ENCODE assay signal across 35 cellular contexts in genomic region chr5:45609661-45610060, GRCh38.
"Had no signal": no experiment of that assay in that cellular context is flagged by ENCODE, and none has a peak within 500 bp of the region (broad histone marks: within the 10 kb centered on the region; RNA-seq: fewer than 3 reads in every experiment).

No MANE protein-coding gene starts in this region.

- DNase-seq: activated CD4-positive, alpha-beta memory T cell treated with anti-CD3 and anti-CD28 coated beads, Interleukin-2, amount 10 ng/mL, durations not matched to agents 7 days and 5 days; activated CD4-positive, alpha-beta T cell treated with anti-CD3 and anti-CD28 coated beads for 1 hour; activated CD4-positive, alpha-beta T cell treated with anti-CD3 and anti-CD28 coated beads for 48 hours; activated CD4-positive, CD25-positive, alpha-beta regulatory T cell; activated CD8-positive, alpha-beta memory T cell treated with anti-CD3 and anti-CD28 coated beads for 24 hours; activated CD8-positive, alpha-beta memory T cell treated with anti-CD3 and anti-CD28 coated beads, Interleukin-2, amount 10 ng/mL, durations not matched to agents 7 days and 5 days; activated CD8-positive, alpha-beta memory T cell treated with anti-CD3 and anti-CD28 coated beads, Interleukin-2, amount 50 U/mL, for 48 hours; activated effector memory CD4-positive, alpha-beta T cell treated with anti-CD3 and anti-CD28 coated beads, Interleukin-2, amount 50 U/mL, for 16 hours; activated naive CD4-positive, alpha-beta T cell; activated naive CD4-positive, alpha-beta T cell treated with anti-CD3 and anti-CD28 coated beads, Interleukin-2, amount 50 U/mL, for 16 hours; activated naive CD8-positive, alpha-beta T cell treated with anti-CD3 and anti-CD28 coated beads for 36 hours; activated T-cell treated with anti-CD3 and anti-CD28 coated beads, Interleukin-2, amount 50 U/mL, for 72 hours; amniotic stem cell; aorta; brain microvascular endothelial cell; NCI-H1092 treated with DMSO at 0.1 percent for 48 hours; NCI-H1417; NCI-H146; NCI-H187; NCI-H2029 treated with DMSO at 0.1 percent for 48 hours; NCI-H2107; NCI-H2171; NCI-H446; NCI-H510A treated with DMSO at 0.1 percent for 48 hours; NCI-H526 treated with DMSO at 0.1 percent for 48 hours; NCI-H82; PC-3; Peyer's patch; RPMI8226; SHP77 treated with DMSO at 0.1 percent for 48 hours; WERI-Rb-1 had no signal

- H3K4me3 ChIP-seq: cardiac muscle cell, Peyer's patch had no signal

- H3K27ac ChIP-seq: brain microvascular endothelial cell, cardiac muscle cell, KMS-11, Peyer's patch, WERI-Rb-1 had no signal

- H3K27me3 ChIP-seq: brain microvascular endothelial cell, cardiac muscle cell, Peyer's patch had no signal

- H3K9me3 ChIP-seq: Peyer's patch had no signal

- ATAC-seq: activated CD8-positive, alpha-beta memory T cell treated with anti-CD3 and anti-CD28 coated beads, Interleukin-2, amount 10 ng/mL, durations not matched to agents 7 days and 5 days; activated T-cell treated with anti-CD3 and anti-CD28 coated beads, Interleukin-2, amount 50 U/mL, for 72 hours; activated T-helper 17 cell treated with anti-CD3 and anti-CD28 coated beads, Interleukin-2, amount 50 U/mL, for 72 hours; PC-3; SK-N-SH treated with all-trans-retinoic acid at 6 μM for 48 hours had no signal

- H3K4me2 ChIP-seq: KMS-11 had no signal

- H3K36me3 ChIP-seq: brain microvascular endothelial cell, cardiac muscle cell, Peyer's patch, WERI-Rb-1 had no signal

- H3K9ac ChIP-seq: KMS-11 had no signal

- H3K4me1 ChIP-seq: Peyer's patch had no signal
